ENCODE assay signal across 14 cellular contexts in genomic region chr14:91310620-91311283, GRCh38.
DNase-seq lines count a peak whose midpoint lies in the region; ATAC-seq and TF ChIP-seq lines count a peak whose summit lies in the region.
"Had no signal": no experiment of that assay in that cellular context is flagged by ENCODE, and none has a peak within 500 bp of the region (broad histone marks: within the 10 kb centered on the region; RNA-seq: fewer than 3 reads in every experiment).

No MANE protein-coding gene starts in this region.

- CTCF ChIA-PET in T-cell (lab: Charles Lee) = no interaction called here

- H3K4me3 Mint-ChIP-seq in CD14-positive monocyte = no peak overlapping the region
- H3K4me3 Mint-ChIP-seq in T-cell = peak overlapping the region; percentile 31 to 70 (median 60)

- H2BK12ac ChIP-seq in mesenchymal stem cell (ENCODE audit: low read length in 2 of 2) = no peak overlapping the region

- H4K8ac ChIP-seq in mesenchymal stem cell (ENCODE audit: low read length) = no peak overlapping the region

- H3K23ac ChIP-seq in mesenchymal stem cell (ENCODE audit: low read length in 2 of 2) = no peak overlapping the region

- peaks cover 2% of the 10 kb centered on the region for H3K4me1 ChIP-seq in mesenchymal stem cell (ENCODE audit: control insufficient read depth, insufficient read depth, low read depth, low read length)
- H3K4me1 ChIP-seq: gastroesophageal sphincter, SJSA1, tibial nerve had no signal

- H3K27me3 Mint-ChIP-seq in CD14-positive monocyte (ENCODE audit: low read depth in 3 of 3) (peaks cover 0 to 4% (median 1%) of the 10 kb centered on the region in 3 donors), T-cell (no peaks in the 10 kb centered on the region)

- H3K36me3 Mint-ChIP-seq in CD14-positive monocyte (peaks cover 87 to 97% of the 10 kb centered on the region in 2 donors), T-cell (peaks cover 73% of the 10 kb centered on the region)

- H3K18ac ChIP-seq in mesenchymal stem cell (ENCODE audit: low read depth in 1 of 2, low read length in 2 of 2) = no peak overlapping the region

- H3K4me3 ChIP-seq in mesenchymal stem cell (ENCODE audit: insufficient read depth in 1 of 2, low read depth in 1 of 2, low read length in 2 of 2) = no peak overlapping the region
- H3K4me3 ChIP-seq: gastroesophageal sphincter, SJSA1, tibial nerve had no signal

- ATAC-seq in T-cell (replicated peaks in 1 of 4) = peak; percentile 36 to 67 (median 64)
- ATAC-seq: gastroesophageal sphincter had no signal

- H3K4me1 Mint-ChIP-seq in CD14-positive monocyte (peaks cover 15% of the 10 kb centered on the region), T-cell (peaks cover 56 to 64% (median 60%) of the 10 kb centered on the region in 3 donors)

- H2BK120ac ChIP-seq in mesenchymal stem cell (ENCODE audit: low read depth, low read length) = no peak overlapping the region

- intact Hi-C loops in CD14-positive monocyte (cut with micrococcal nuclease) (no loop called here), head of caudate nucleus (cut with DNase I) (no loop called here)

- H3K4ac ChIP-seq in mesenchymal stem cell (ENCODE audit: low read depth in 1 of 2, low read length in 2 of 2) = no peak overlapping the region

- no peak overlapping the region for H2AFZ ChIP-seq in mesenchymal stem cell (ENCODE audit: low read depth, low read length)

- peak overlapping the region; percentile 48 to 85 (median 69) for H3K27ac Mint-ChIP-seq in CD14-positive monocyte
- peak overlapping the region; percentile 91 to 92 for H3K27ac Mint-ChIP-seq in T-cell

- H2AK5ac ChIP-seq in mesenchymal stem cell (ENCODE audit: low read length, severe bottlenecking) = no peak overlapping the region

- H4K91ac ChIP-seq in mesenchymal stem cell (ENCODE audit: low read length) = no peak overlapping the region

- no peak overlapping the region for H3K27ac ChIP-seq in mesenchymal stem cell (ENCODE audit: low read length, poor library complexity, severe bottlenecking)
- H3K27ac ChIP-seq: gastroesophageal sphincter, SJSA1, tibial nerve, VCaP had no signal

- no peaks in the 10 kb centered on the region for H3K79me1 ChIP-seq in mesenchymal stem cell (replicated peaks; ENCODE audit: low read length, poor library complexity, severe bottlenecking)

- no peak overlapping the region for H3K9ac ChIP-seq in mesenchymal stem cell (ENCODE audit: low read length)

- peak overlapping the region; percentile 34 for H2BK15ac ChIP-seq in mesenchymal stem cell (ENCODE audit: low read depth, poor library complexity, severe bottlenecking)

- POLR2A ChIA-PET in T-cell (lab: Charles Lee) = interaction anchor here in 1 of 2 donors (0.6 kb wide), 1 partner anchor 67 kb away, joined by 3 read pairs; no protein-coding TSS in a partner anchor

- H2BK5ac ChIP-seq in mesenchymal stem cell (ENCODE audit: low read depth, low read length, poor library complexity, severe bottlenecking) = no peak overlapping the region

- peaks cover 0 to 22% of the 10 kb centered on the region in 2 experiments for H3K36me3 ChIP-seq in mesenchymal stem cell (ENCODE audit: control insufficient read depth in 1 of 2, insufficient read depth in 2 of 2, low read depth in 1 of 2, low read length in 2 of 2)
- H3K36me3 ChIP-seq: SJSA1 had no signal

- no peaks in the 10 kb centered on the region for H3K9me3 ChIP-seq in mesenchymal stem cell (ENCODE audit: control insufficient read depth, low read length)
- H3K9me3 ChIP-seq: gastroesophageal sphincter, SJSA1 had no signal

- 94% methylated on average over 16 of the region's 16 CpGs for WGBS in mesenchymal stem cell

- no peak for TF ChIP-seq CTCF in CD14-positive monocyte (IDR thresholded peaks at IDR 0.05)

- H3K4me2 ChIP-seq in mesenchymal stem cell (ENCODE audit: low read length, poor library complexity, severe bottlenecking) = no peak overlapping the region

- no peak overlapping the region for H3K14ac ChIP-seq in mesenchymal stem cell (ENCODE audit: low read length in 2 of 2)

- H3K9me3 Mint-ChIP-seq in CD14-positive monocyte (peaks cover 0 to 2% (median 0%) of the 10 kb centered on the region in 7 donors), T-cell (no peaks in the 10 kb centered on the region)

- H3K27me3 ChIP-seq in mesenchymal stem cell (ENCODE audit: control insufficient read depth in 1 of 2, insufficient read depth in 1 of 2, low read length in 2 of 2) = peaks cover 0 to 66% of the 10 kb centered on the region in 2 experiments
- H3K27me3 ChIP-seq: gastroesophageal sphincter, SJSA1 had no signal

- DNase-seq in CD14-positive monocyte (ENCODE audit: low spot score) (no peak), T-cell (peak in 31 of 34 experiments; percentile 19 to 65 (median 41)), mesenchymal stem cell (no peak), HCEC 1CT (no peak), germinal center (ENCODE audit: low spot score) (no peak), globus pallidus (ENCODE audit: low spot score) (no peak), head of caudate nucleus (no peak)
- peak; percentile 32 for DNase-seq in activated effector memory CD4-positive, alpha-beta T cell treated with Interleukin-2 at 50 U/mL for 16 hours
- DNase-seq: activated gamma-delta T cell, NCI-H2171 treated with DMSO at 0.1 percent for 48 hours had no signal

Comparison
In these comparisons a context has a peak if more than half of its experiments do, and no peak if none do; other contexts are left out.
1. DNase-seq: peak in T-cell (31 of 34) and activated effector memory CD4-positive, alpha-beta T cell treated with Interleukin-2 at 50 U/mL for 16 hours (single experiment); none in CD14-positive monocyte (single experiment), mesenchymal stem cell (single experiment), HCEC 1CT (single experiment), germinal center (single experiment), globus pallidus (single experiment) and head of caudate nucleus (0 of 42).
2. H3K4me3 Mint-ChIP-seq: peak in T-cell (3 of 3); none in CD14-positive monocyte (0 of 2).